Comparison of ENCODE assay signal across 18 cellular contexts in the genomic region with DNA sequence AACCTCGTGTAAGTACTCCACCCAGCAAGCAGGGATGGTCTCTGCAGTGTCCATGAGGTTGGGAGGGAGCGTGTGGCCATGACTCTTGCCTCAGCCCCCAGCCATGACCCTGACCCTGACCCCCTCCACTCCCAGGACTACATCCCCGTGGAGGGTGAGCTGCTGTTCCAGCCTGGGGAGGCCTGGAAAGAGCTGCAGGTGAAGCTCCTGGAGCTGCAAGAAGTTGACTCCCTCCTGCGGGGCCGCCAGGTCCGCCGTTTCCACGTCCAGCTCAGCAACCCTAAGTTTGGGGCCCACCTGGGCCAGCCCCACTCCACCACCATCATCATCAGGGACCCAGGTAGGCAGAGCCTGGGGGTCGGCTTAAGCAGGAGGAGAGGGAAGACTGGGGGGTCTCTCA. TPM values are rescaled to one million over a fixed set of nuclear protein-coding genes. Genes with fewer than 3 reads are reported as not detected.
DNase-seq lines count a peak whose midpoint lies in the region; ATAC-seq, FAIRE-seq and TF ChIP-seq lines count a peak whose summit lies in the region.
"Had no signal": no experiment of that assay in that cellular context is flagged by ENCODE, and none has a peak within 500 bp of the region (broad histone marks: within the 10 kb centered on the region; RNA-seq: fewer than 3 reads in every experiment).

No MANE protein-coding gene starts in this region.

- no peaks in the 10 kb centered on the region for H3K36me3 Mint-ChIP-seq in stimulated activated naive B cell treated with anti-CD40 and anti-IgM and Interleukin-4, amounts not matched to agents 10 μg/mL and 1 μg/mL and 100 μg/mL, for 72 hours

- H3K27me3 Mint-ChIP-seq in stimulated activated naive B cell treated with anti-CD40 and anti-IgM and Interleukin-4, amounts not matched to agents 10 μg/mL and 1 μg/mL and 100 μg/mL, for 72 hours, result peaks cover 4 to 6% of the 10 kb centered on the region in 2 donors

- 82% methylated on average over 9 of the region's 9 CpGs for WGBS in right cardiac atrium
- WGBS in adrenal gland, 4 donors, result 58 to 73% (median 66%) methylated on average over 3 to 9 of the region's 9 CpGs

- TF ChIP-seq CTCF in kidney (IDR thresholded peaks at IDR 0.05; ENCODE audit: borderline replicate concordance, extremely low read depth, insufficient read depth) (no peak), adrenal gland (IDR thresholded peaks at IDR 0.05) (no peak)

- no peak for FAIRE-seq in kidney (lab: Jason Lieb, UNC)
- FAIRE-seq: A549, D721Med, GM12892 had no signal

- H3K27ac ChIP-seq in right cardiac atrium (ENCODE audit: low read length), result no peak overlapping the region
- no peak overlapping the region for H3K27ac ChIP-seq in kidney (ENCODE audit: low read depth in 2 of 2, low read length in 2 of 2)
- H3K27ac ChIP-seq in adrenal gland, result no peak overlapping the region
- H3K27ac ChIP-seq: 22Rv1, C4-2B had no signal

- H3K4me3 ChIP-seq in right cardiac atrium (ENCODE audit: low read length), result no peak overlapping the region
- no peak overlapping the region for H3K4me3 ChIP-seq in kidney (ENCODE audit: low read length in 2 of 2)
- no peak overlapping the region for H3K4me3 ChIP-seq in adrenal gland
- H3K4me3 ChIP-seq: A549 had no signal

- H3K9me3 Mint-ChIP-seq in stimulated activated naive B cell treated with anti-CD40 and anti-IgM and Interleukin-4, amounts not matched to agents 10 μg/mL and 1 μg/mL and 100 μg/mL, for 72 hours, result no peaks in the 10 kb centered on the region
- H3K9me3 Mint-ChIP-seq: CD4-positive, alpha-beta T cell had no signal

- H3K27me3 ChIP-seq in right cardiac atrium (ENCODE audit: control insufficient read depth, insufficient read depth) (no peaks in the 10 kb centered on the region), adrenal gland (no peaks in the 10 kb centered on the region)

- H3K4me1 ChIP-seq in right cardiac atrium (ENCODE audit: control insufficient read depth, insufficient read depth, low read length) (peaks cover 2% of the 10 kb centered on the region), kidney (ENCODE audit: control insufficient read depth in 1 of 2, insufficient read depth in 1 of 2, low read depth in 1 of 2, low read length in 2 of 2) (peaks cover 0 to 3% of the 10 kb centered on the region in 2 donors), adrenal gland (replicated peaks in 1 of 2) (peaks cover 5 to 13% of the 10 kb centered on the region in 2 donors)
- H3K4me1 ChIP-seq: Caco-2 had no signal

- H3K27ac Mint-ChIP-seq in stimulated activated naive B cell treated with anti-CD40 and anti-IgM and Interleukin-4, amounts not matched to agents 10 μg/mL and 1 μg/mL and 100 μg/mL, for 72 hours, result peak overlapping the region; percentile 14
- H3K27ac Mint-ChIP-seq: CD4-positive, alpha-beta T cell had no signal

- H3K36me3 ChIP-seq in kidney (ENCODE audit: control insufficient read depth in 1 of 2, insufficient read depth in 2 of 2, low read length in 2 of 2) (no peaks in the 10 kb centered on the region), adrenal gland (replicated peaks in 1 of 2) (no peaks in the 10 kb centered on the region)

- no peak overlapping the region for H3K4me3 Mint-ChIP-seq in stimulated activated naive B cell treated with anti-CD40 and anti-IgM and Interleukin-4, amounts not matched to agents 10 μg/mL and 1 μg/mL and 100 μg/mL, for 72 hours
- H3K4me3 Mint-ChIP-seq: CD4-positive, alpha-beta T cell had no signal

- H3K9me3 ChIP-seq in right cardiac atrium (ENCODE audit: control insufficient read depth, low read length), result no peaks in the 10 kb centered on the region
- H3K9me3 ChIP-seq in kidney (ENCODE audit: control insufficient read depth in 1 of 2, low read length in 2 of 2), result no peaks in the 10 kb centered on the region
- no peaks in the 10 kb centered on the region for H3K9me3 ChIP-seq in adrenal gland (replicated peaks in 1 of 3)
- H3K9me3 ChIP-seq: A549, Caco-2 had no signal

- H3K4me1 Mint-ChIP-seq in stimulated activated naive B cell treated with anti-CD40 and anti-IgM and Interleukin-4, amounts not matched to agents 10 μg/mL and 1 μg/mL and 100 μg/mL, for 72 hours, result peaks cover 10 to 16% of the 10 kb centered on the region in 2 donors

- intact Hi-C loops in Right ventricle myocardium inferior (cut with DNase I), result loop anchor here (1.0 to 2.0 kb wide), 2 partner anchors 70 to 115 kb away; a partner anchor contains a TSS
- intact Hi-C loops in right cardiac atrium (cut with DNase I), result loop anchor here in 2 of 4 donors (2.0 to 5.0 kb wide), 2 partner anchors 70 to 116 kb away; a partner anchor contains a TSS
- intact Hi-C loops in kidney (cut with DNase I), result no loop called here
- intact Hi-C loops in adrenal gland (cut with DNase I), result loop anchor here in 1 of 2 donors (5.0 kb wide), 1 partner anchor 116 kb away; a partner anchor contains a TSS

- ATAC-seq in Right ventricle myocardium inferior (no peak), right cardiac atrium (no peak)
- ATAC-seq in stimulated activated naive B cell treated with anti-CD40 and anti-IgM and Interleukin-4, amounts not matched to agents 10 μg/mL and 1 μg/mL and 100 μg/mL, for 72 hours (replicated peaks), result no peak

- peak; percentile 41 for DNase-seq in Right ventricle myocardium inferior (ENCODE audit: missing footprints)
- no peak for DNase-seq in right cardiac atrium
- peak; percentile 65 for DNase-seq in kidney
- no peak for DNase-seq in stimulated activated naive B cell treated with anti-CD40 and anti-IgM and Interleukin-4, amounts not matched to agents 10 μg/mL and 1 μg/mL and 100 μg/mL, for 72 hours
- no peak for DNase-seq in HCEC 1CT
- DNase-seq in NCI-H2171 (lab: John Stamatoyannopoulos, UW), result no peak
- DNase-seq in adrenal gland, result no peak
- DNase-seq: AML-193; Caco-2; CD4-positive, alpha-beta T cell; GDM1; GOT3; H7 had no signal

- no peak overlapping the region for H3K9ac ChIP-seq in kidney (ENCODE audit: low read length in 2 of 2)

- no peak for TF ChIP-seq POLR2A in adrenal gland (IDR thresholded peaks at IDR 0.05)

RNA-seq across cellular contexts. Expression of a gene that starts 16.3 kb away (rescaled TPM):
- total RNA-seq in Right ventricle myocardium inferior, result 23.8 TPM
- 10 to 100 TPM; 15.9 to 19.5 (median 17.3) TPM for total RNA-seq in right cardiac atrium
- 22.6 TPM for polyA plus RNA-seq in right cardiac atrium
- 34.5 TPM for total RNA-seq in kidney
- 105 TPM for polyA plus RNA-seq in kidney (ENCODE audit: insufficient read depth, low read depth, low replicate concordance)
- total RNA-seq in adrenal gland, result 10 to 100 TPM; 13.9 to 47.3 (median 24.6) TPM
- 10 to 100 TPM in 2 of 3 donors, 1 to 10 TPM in 1; 1.4 to 39.1 (median 37.2) TPM for polyA plus RNA-seq in adrenal gland

RNA-seq across cellular contexts. Expression of a gene that starts 27.4 kb away (rescaled TPM):
- total RNA-seq in Right ventricle myocardium inferior (7.5 TPM), right cardiac atrium (10 to 100 TPM; 19.9 to 29.7 (median 23.6) TPM), kidney (149 TPM), adrenal gland (1 to 10 TPM; 3.1 to 9.4 (median 6.9) TPM)
- polyA plus RNA-seq in right cardiac atrium (12.7 TPM), kidney (ENCODE audit: insufficient read depth, low read depth, low replicate concordance) (15.7 TPM), adrenal gland (10 to 100 TPM in 2 of 3 donors, 1 to 10 TPM in 1; 1.0 to 12.5 (median 12.1) TPM)

RNA-seq across cellular contexts. Expression of a gene that starts 35.9 kb away (rescaled TPM):
- total RNA-seq in Right ventricle myocardium inferior (16.0 TPM), right cardiac atrium (10 to 100 TPM; 18.2 to 22.5 (median 19.9) TPM), kidney (35.5 TPM), adrenal gland (10 to 100 TPM; 15.1 to 35.5 (median 24.6) TPM)
- polyA plus RNA-seq in right cardiac atrium (20.8 TPM), kidney (ENCODE audit: insufficient read depth, low read depth, low replicate concordance) (12.0 TPM), adrenal gland (10 to 100 TPM; 13.6 to 45.9 (median 19.0) TPM)

Comparison
In these comparisons a context has a peak if more than half of its experiments do, and no peak if none do; other contexts are left out.
1. DNase-seq: peak in Right ventricle myocardium inferior (single experiment) and kidney (single experiment); none in right cardiac atrium (0 of 3), stimulated activated naive B cell treated with anti-CD40 and anti-IgM and Interleukin-4, amounts not matched to agents 10 μg/mL and 1 μg/mL and 100 μg/mL, for 72 hours (single experiment), HCEC 1CT (single experiment), NCI-H2171 (single experiment) and adrenal gland (0 of 7).